ENCODE assay signal across 20 cellular contexts in genomic region chr14:43406936-43407335, GRCh38.
A peak's percentile ranks its signal among the peaks of the same experiment; 100 is the strongest.
DNase-seq lines count a peak whose midpoint lies in the region; ATAC-seq, FAIRE-seq and TF ChIP-seq lines count a peak whose summit lies in the region.
"Had no signal": no experiment of that assay in that cellular context is flagged by ENCODE, and none has a peak within 500 bp of the region (broad histone marks: within the 10 kb centered on the region; RNA-seq: fewer than 3 reads in every experiment).

No MANE protein-coding gene starts in this region.

- ATAC-seq in HG03159 (IDR thresholded peaks at IDR 0.05; ENCODE audit: unreplicated experiment): no peak
- ATAC-seq in HG02678 (IDR thresholded peaks at IDR 0.05; ENCODE audit: unreplicated experiment): no peak
- ATAC-seq: CD8-positive, alpha-beta T cell; GM23338; HCT116 had no signal

- no peak overlapping the region for H3K4me3 ChIP-seq in Karpas-422 (ENCODE audit: low read length)
- no peak overlapping the region for H3K4me3 ChIP-seq in choroid plexus epithelial cell (ENCODE audit: low read depth, low read length)
- H3K4me3 ChIP-seq in fibroblast of pulmonary artery (replicated peaks; ENCODE audit: low read depth, low read length): no peak overlapping the region
- H3K4me3 ChIP-seq: BLaER1, GM23338 had no signal

- DNase-seq in Karpas-422 (no peak), choroid plexus epithelial cell (ENCODE audit: low read depth) (peak; percentile 41), fibroblast of pulmonary artery (ENCODE audit: low read depth) (peak; percentile 58), HTR-8/SVneo (ENCODE audit: insufficient read length, low spot score) (no peak)
- DNase-seq: Caco-2; CD4-positive, CD25-positive, alpha-beta regulatory T cell; CD8-positive, alpha-beta T cell; DMS 273 treated with DMSO at 0.1 percent for 48 hours; DMS79; EL; GDM1; H9 had no signal

- no peaks in the 10 kb centered on the region for H3K9me3 ChIP-seq in Karpas-422 (ENCODE audit: low read length)
- H3K9me3 ChIP-seq: BLaER1, Caco-2 had no signal

- H3K9ac ChIP-seq in Karpas-422 (ENCODE audit: low read length): no peak overlapping the region
- H3K9ac ChIP-seq: BLaER1 had no signal

- no peaks in the 10 kb centered on the region for H3K27me3 ChIP-seq in Karpas-422 (ENCODE audit: low read length)
- H3K27me3 ChIP-seq: BLaER1 had no signal

- H2AFZ ChIP-seq in Karpas-422 (ENCODE audit: low read length): peak overlapping the region; percentile 14
- H2AFZ ChIP-seq: GM23338 had no signal

- no peak overlapping the region for H3K27ac ChIP-seq in Karpas-422 (ENCODE audit: low read length)
- H3K27ac ChIP-seq: BLaER1, C4-2B had no signal

- no peaks in the 10 kb centered on the region for H3K4me1 ChIP-seq in Karpas-422 (ENCODE audit: low read length)
- H3K4me1 ChIP-seq: BLaER1, Caco-2 had no signal

- FAIRE-seq in HTR-8/SVneo (lab: Jason Lieb, UNC): no peak
- FAIRE-seq: GM12891, GM18507 had no signal

- H3K9me2 ChIP-seq in Karpas-422 (replicated peaks; ENCODE audit: insufficient read depth, low read length): no peaks in the 10 kb centered on the region

- no peak overlapping the region for H3K4me2 ChIP-seq in Karpas-422 (ENCODE audit: low read depth, low read length, poor library complexity, severe bottlenecking)
- H3K4me2 ChIP-seq: BLaER1, GM23338 had no signal

- no peaks in the 10 kb centered on the region for H3K79me2 ChIP-seq in Karpas-422 (ENCODE audit: low read length)

- H3K36me3 ChIP-seq in Karpas-422 (ENCODE audit: insufficient read depth, low read length): no peaks in the 10 kb centered on the region
- H3K36me3 ChIP-seq: BLaER1 had no signal

- no peaks in the 10 kb centered on the region for H4K20me1 ChIP-seq in Karpas-422 (ENCODE audit: insufficient read depth, low read depth, low read length)
- H4K20me1 ChIP-seq: BLaER1 had no signal

- no peak for TF ChIP-seq CTCF in choroid plexus epithelial cell (conservative IDR thresholded peaks at IDR 0.05; ENCODE audit: low read depth, low read length)
- TF ChIP-seq CTCF in fibroblast of pulmonary artery (IDR thresholded peaks at IDR 0.05; ENCODE audit: low read length, missing control alignments): no peak

Comparison
In these comparisons a context has a peak if more than half of its experiments do, and no peak if none do; other contexts are left out.
1. DNase-seq: peak in choroid plexus epithelial cell (single experiment) and fibroblast of pulmonary artery (single experiment); none in Karpas-422 (single experiment) and HTR-8/SVneo (single experiment).